Comparison of ENCODE assay signal across 13 cellular contexts in the genomic region with DNA sequence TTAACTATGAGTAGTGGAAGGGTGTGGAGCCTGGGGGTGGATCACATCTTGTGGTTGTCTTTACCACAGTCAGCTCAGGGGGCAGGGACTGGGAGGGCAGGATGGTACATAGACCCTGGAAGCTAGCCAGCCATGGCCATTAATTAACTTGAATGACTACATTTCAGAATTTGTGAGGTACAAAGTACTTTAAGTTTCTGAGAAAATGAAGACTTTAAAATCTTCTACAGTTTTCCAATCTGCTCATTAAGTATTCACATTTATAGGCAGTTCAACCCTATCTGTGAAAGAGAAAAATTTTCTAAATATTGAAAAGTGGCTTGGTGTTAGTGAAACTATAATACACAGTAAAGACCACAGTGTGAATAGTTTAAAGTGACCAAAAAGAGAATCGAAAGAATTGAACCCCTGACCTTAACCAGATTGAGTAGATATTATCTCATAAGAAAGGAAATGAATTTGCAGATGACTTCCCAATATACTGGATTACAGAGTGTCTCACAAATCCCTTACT.
A peak's percentile ranks its signal among the peaks of the same experiment; 100 is the strongest.
DNase-seq lines count a peak whose midpoint lies in the region; ATAC-seq and TF ChIP-seq lines count a peak whose summit lies in the region.
"Had no signal": no experiment of that assay in that cellular context is flagged by ENCODE, and none has a peak within 500 bp of the region (broad histone marks: within the 10 kb centered on the region; RNA-seq: fewer than 3 reads in every experiment).

No MANE protein-coding gene starts in this region.

- no peaks in the 10 kb centered on the region for H3K4me1 Mint-ChIP-seq in H9

- no peak overlapping the region for H4K8ac ChIP-seq in H9 (replicated peaks; ENCODE audit: insufficient read length, low read depth, low read length)

- H4K20me1 ChIP-seq in H9 (ENCODE audit: control insufficient read depth, insufficient read depth, insufficient read length) = no peaks in the 10 kb centered on the region

- no peak overlapping the region for H2BK20ac ChIP-seq in H9 (ENCODE audit: low read depth, low read length, poor library complexity, severe bottlenecking)

- H4K5ac ChIP-seq in H9 (ENCODE audit: insufficient read length, low read depth, low read length) = no peak overlapping the region

- no peaks in the 10 kb centered on the region for H3K9me3 ChIP-seq in adipocyte (ENCODE audit: control insufficient read depth, low read length)
- no peaks in the 10 kb centered on the region for H3K9me3 ChIP-seq in right atrium auricular region
- no peaks in the 10 kb centered on the region for H3K9me3 ChIP-seq in H9 (ENCODE audit: control insufficient read depth, low read depth, low read length)
- no peaks in the 10 kb centered on the region for H3K9me3 ChIP-seq in heart left ventricle
- H3K9me3 ChIP-seq: BE2C, stomach had no signal

- H2AFZ ChIP-seq in H9 (ENCODE audit: low read length) = no peak overlapping the region

- no peaks in the 10 kb centered on the region for H3K79me1 ChIP-seq in H9 (ENCODE audit: insufficient read depth, low read depth, low read length, poor library complexity, severe bottlenecking)

- H3K4me3 ChIP-seq in GM06990 (replicated peaks; ENCODE audit: low read depth, low read length) = no peak overlapping the region
- no peak overlapping the region for H3K4me3 ChIP-seq in adipocyte (ENCODE audit: low read length)
- H3K4me3 ChIP-seq in right atrium auricular region = no peak overlapping the region
- no peak overlapping the region for H3K4me3 ChIP-seq in heart left ventricle
- H3K4me3 ChIP-seq: stomach had no signal

- no peak overlapping the region for H2BK120ac ChIP-seq in H9 (ENCODE audit: low read depth, low read length, poor library complexity, severe bottlenecking)

- H3K9ac ChIP-seq in adipocyte (ENCODE audit: low read length) (no peak overlapping the region), H9 (ENCODE audit: extremely low read depth, insufficient read length, low read length) (no peak overlapping the region)

- no peak overlapping the region for H3K14ac ChIP-seq in H9 (ENCODE audit: insufficient read depth, low read length)

- TF ChIP-seq POLR2A in heart left ventricle (IDR thresholded peaks at IDR 0.05) = no peak

- H3K79me2 ChIP-seq in H9 (ENCODE audit: insufficient read depth, low read length) = no peaks in the 10 kb centered on the region

- H3K4me3 Mint-ChIP-seq in H9 = no peak overlapping the region

- H3K9me3 Mint-ChIP-seq in activated naive CD4-positive, alpha-beta T cell treated with anti-CD3 and anti-CD28 coated beads, Interleukin-2, amount 50 U/mL, for 72 hours = peaks cover 0 to 2% of the 10 kb centered on the region in 2 donors
- H3K9me3 Mint-ChIP-seq in H9 = no peaks in the 10 kb centered on the region

- H3K27ac Mint-ChIP-seq in activated naive CD4-positive, alpha-beta T cell treated with anti-CD3 and anti-CD28 coated beads, Interleukin-2, amount 50 U/mL, for 72 hours = no peak overlapping the region
- H3K27ac Mint-ChIP-seq in H9 = no peak overlapping the region

- DNase-seq in GM06990 (ENCODE audit: extremely low read depth, insufficient read length) = peak; percentile 47
- peak; percentile 36 for DNase-seq in GM20000 (ENCODE audit: low spot score)
- peak; percentile 17 for DNase-seq in adipocyte (ENCODE audit: low read depth)
- no peak for DNase-seq in activated naive CD4-positive, alpha-beta T cell treated with anti-CD3 and anti-CD28 coated beads, Interleukin-2, amount 50 U/mL, for 72 hours (ENCODE audit: low spot score in 2 of 2)
- DNase-seq in right atrium auricular region (ENCODE audit: low spot score) = no peak
- DNase-seq in H9 = no peak
- no peak for DNase-seq in heart left ventricle
- DNase-seq: activated naive CD4-positive, alpha-beta T cell; BE2C; posterior cingulate gyrus; stomach had no signal

- H3K23ac ChIP-seq in H9 (ENCODE audit: insufficient read length, low read depth, low read length) = no peak overlapping the region

- intact Hi-C loops in heart left ventricle (cut with DNase I) = no loop called here

- H3T11ph ChIP-seq in H9 (ENCODE audit: low read length) = no peak overlapping the region

- no peak overlapping the region for H2BK15ac ChIP-seq in H9 (ENCODE audit: low read depth, low read length)

- TF ChIP-seq CTCF in GM06990 (IDR thresholded peaks at IDR 0.05; ENCODE audit: insufficient read depth, low read length, poor library complexity, severe bottlenecking) = no peak
- TF ChIP-seq CTCF in GM20000 (IDR thresholded peaks at IDR 0.05; ENCODE audit: extremely low read depth, missing control alignments) = no peak
- TF ChIP-seq CTCF in right atrium auricular region (IDR thresholded peaks at IDR 0.05) = no peak
- TF ChIP-seq CTCF in H9 (conservative IDR thresholded peaks at IDR 0.05) = no peak
- TF ChIP-seq CTCF in heart left ventricle (IDR thresholded peaks at IDR 0.05) = no peak

- H3K36me3 ChIP-seq in GM06990 (ENCODE audit: control insufficient read depth, insufficient read depth, low read length) = no peaks in the 10 kb centered on the region
- H3K36me3 ChIP-seq in adipocyte (ENCODE audit: control insufficient read depth, insufficient read depth, low read length, severe bottlenecking) = no peaks in the 10 kb centered on the region
- no peaks in the 10 kb centered on the region for H3K36me3 ChIP-seq in right atrium auricular region
- no peaks in the 10 kb centered on the region for H3K36me3 ChIP-seq in heart left ventricle
- H3K36me3 ChIP-seq: BE2C, stomach had no signal

- no CpG with 5 or more reads among the region's 1 CpG for WGBS in H9 (ENCODE audit: extremely low coverage, insufficient read length, low lambda C conversion rate)
- WGBS in heart left ventricle, 4 donors = 50 to 75% (median 58%) methylated on average over 1 of the region's 1 CpG

- H3K36me3 Mint-ChIP-seq in activated naive CD4-positive, alpha-beta T cell treated with anti-CD3 and anti-CD28 coated beads, Interleukin-2, amount 50 U/mL, for 72 hours = no peaks in the 10 kb centered on the region
- no peaks in the 10 kb centered on the region for H3K36me3 Mint-ChIP-seq in H9 (ENCODE audit: insufficient read depth in 1 of 3, low read depth in 3 of 3)

- no peaks in the 10 kb centered on the region for H3K27me3 Mint-ChIP-seq in H9 (ENCODE audit: low read depth)

- no peak overlapping the region for H3K18ac ChIP-seq in H9 (ENCODE audit: insufficient read length, low read depth, low read length)

- H3K23me2 ChIP-seq in H9 (ENCODE audit: insufficient read length, low read depth, low read length, poor library complexity, severe bottlenecking) = no peaks in the 10 kb centered on the region

- H3K56ac ChIP-seq in H9 (ENCODE audit: insufficient read length, low read depth, low read length) = no peak overlapping the region

- H2BK12ac ChIP-seq in H9 (ENCODE audit: insufficient read length, low read depth, low read length) = no peak overlapping the region

- H2AK5ac ChIP-seq in H9 (ENCODE audit: insufficient read length, low read length) = no peak overlapping the region

- peak; percentile 91 for ATAC-seq in HG03159 (IDR thresholded peaks at IDR 0.05; ENCODE audit: unreplicated experiment)
- ATAC-seq in activated naive CD4-positive, alpha-beta T cell treated with anti-CD3 and anti-CD28 coated beads, Interleukin-2, amount 50 U/mL, for 72 hours = no peak
- ATAC-seq in heart left ventricle = no peak

- no peak overlapping the region for H4K91ac ChIP-seq in H9 (ENCODE audit: insufficient read length, low read depth, low read length)

- H2BK5ac ChIP-seq in H9 (ENCODE audit: insufficient read length, low read length) = no peak overlapping the region

- H3K4me2 ChIP-seq in H9 (ENCODE audit: insufficient read depth, insufficient read length, low read length) = no peak overlapping the region

- H3K27ac ChIP-seq in right atrium auricular region = no peak overlapping the region
- no peak overlapping the region for H3K27ac ChIP-seq in H9 (ENCODE audit: insufficient read length, low read depth, low read length)
- H3K27ac ChIP-seq in heart left ventricle = no peak overlapping the region
- H3K27ac ChIP-seq: HL-60, stomach had no signal

- H3K27me3 ChIP-seq in GM06990 (replicated peaks; ENCODE audit: control insufficient read depth, insufficient read depth, low read length) (no peaks in the 10 kb centered on the region), adipocyte (replicated peaks; ENCODE audit: control insufficient read depth, insufficient read depth, low read length) (no peaks in the 10 kb centered on the region), right atrium auricular region (no peaks in the 10 kb centered on the region), H9 (ENCODE audit: insufficient read depth, low read length) (no peaks in the 10 kb centered on the region), heart left ventricle (no peaks in the 10 kb centered on the region)
- H3K27me3 ChIP-seq: BE2C, stomach had no signal

- H3K4me1 ChIP-seq in adipocyte (ENCODE audit: control insufficient read depth, insufficient read depth, low read length) = peaks cover 15% of the 10 kb centered on the region
- H3K4me1 ChIP-seq in right atrium auricular region = no peaks in the 10 kb centered on the region
- no peaks in the 10 kb centered on the region for H3K4me1 ChIP-seq in H9 (ENCODE audit: insufficient read depth, low read length)
- H3K4me1 ChIP-seq in heart left ventricle = peaks cover 0 to 14% (median 0%) of the 10 kb centered on the region in 12 donors
- H3K4me1 ChIP-seq: BE2C, stomach had no signal

- no peak overlapping the region for H3K4ac ChIP-seq in H9 (ENCODE audit: low read depth, low read length)

Comparison
In these comparisons a context has a peak if more than half of its experiments do, and no peak if none do; other contexts are left out.
1. DNase-seq: peak in GM06990 (single experiment), GM20000 (single experiment) and adipocyte (single experiment); none in activated naive CD4-positive, alpha-beta T cell treated with anti-CD3 and anti-CD28 coated beads, Interleukin-2, amount 50 U/mL, for 72 hours (0 of 2), right atrium auricular region (single experiment), H9 (single experiment) and heart left ventricle (0 of 5).